Comparison of ENCODE assay signal across 20 cellular contexts in the genomic region with DNA sequence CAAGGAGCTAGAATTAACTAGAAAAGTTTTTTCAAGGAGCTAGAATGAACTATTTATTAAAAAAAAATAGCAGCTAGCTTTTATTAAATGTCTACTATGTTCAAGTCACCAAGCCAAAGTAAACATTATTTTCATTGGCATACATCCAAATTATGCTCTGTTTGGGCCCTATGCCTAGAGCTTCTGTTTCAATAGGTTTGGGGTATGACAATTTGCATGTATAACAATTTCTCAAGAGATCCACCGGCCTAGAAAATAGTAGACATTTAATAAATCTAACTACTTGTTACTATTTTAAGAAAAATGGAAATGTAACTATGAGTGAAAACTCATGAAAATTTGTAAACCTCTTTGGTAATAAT. TPM values are rescaled to one million over a fixed set of nuclear protein-coding genes. Genes with fewer than 3 reads are reported as not detected.
DNase-seq lines count a peak whose midpoint lies in the region; ATAC-seq and TF ChIP-seq lines count a peak whose summit lies in the region.
"Had no signal": no experiment of that assay in that cellular context is flagged by ENCODE, and none has a peak within 500 bp of the region (broad histone marks: within the 10 kb centered on the region; RNA-seq: fewer than 3 reads in every experiment).

No MANE protein-coding gene starts in this region.

- no peak for TF ChIP-seq CTCF in foreskin keratinocyte (conservative IDR thresholded peaks at IDR 0.05)
- no peak for TF ChIP-seq CTCF in CD8-positive, alpha-beta T cell (IDR thresholded peaks at IDR 0.05)

- H3K27ac Mint-ChIP-seq in CD8-positive, alpha-beta T cell = no peak overlapping the region
- no peak overlapping the region for H3K27ac Mint-ChIP-seq in activated naive CD4-positive, alpha-beta T cell treated with anti-CD3 and anti-CD28 coated beads for 36 hours
- H3K27ac Mint-ChIP-seq: CD4-positive, CD25-positive, alpha-beta regulatory T cell; T-helper 2 cell treated with Interferon-gamma antibody and Interleukin-4, amounts not matched to agents 5 μg/mL and 100 μg/mL, for 36 hours had no signal

- H3K36me3 Mint-ChIP-seq in CD8-positive, alpha-beta T cell = no peaks in the 10 kb centered on the region
- no peaks in the 10 kb centered on the region for H3K36me3 Mint-ChIP-seq in activated naive CD4-positive, alpha-beta T cell treated with anti-CD3 and anti-CD28 coated beads for 36 hours (ENCODE audit: low read depth)
- H3K36me3 Mint-ChIP-seq: brain; CD4-positive, CD25-positive, alpha-beta regulatory T cell had no signal

- H3K4me1 Mint-ChIP-seq in CD8-positive, alpha-beta T cell (ENCODE audit: low read depth) = peaks cover 14% of the 10 kb centered on the region
- peaks cover 21% of the 10 kb centered on the region for H3K4me1 Mint-ChIP-seq in activated naive CD4-positive, alpha-beta T cell treated with anti-CD3 and anti-CD28 coated beads for 36 hours (ENCODE audit: low read depth)

- H3K9me3 Mint-ChIP-seq in CD8-positive, alpha-beta T cell = no peaks in the 10 kb centered on the region
- no peaks in the 10 kb centered on the region for H3K9me3 Mint-ChIP-seq in activated naive CD4-positive, alpha-beta T cell treated with anti-CD3 and anti-CD28 coated beads for 36 hours
- H3K9me3 Mint-ChIP-seq: brain; CD4-positive, CD25-positive, alpha-beta regulatory T cell; T-helper 2 cell treated with Interferon-gamma antibody and Interleukin-4, amounts not matched to agents 5 μg/mL and 100 μg/mL, for 36 hours had no signal

- H3K27me3 ChIP-seq in foreskin keratinocyte = no peaks in the 10 kb centered on the region
- no peaks in the 10 kb centered on the region for H3K27me3 ChIP-seq in CD8-positive, alpha-beta T cell (ENCODE audit: insufficient read depth, low read length)

- ATAC-seq in GM19324 (IDR thresholded peaks at IDR 0.05; ENCODE audit: low FRiP score, unreplicated experiment) (peak; percentile 30), HG02623 (IDR thresholded peaks at IDR 0.05; ENCODE audit: unreplicated experiment) (peak; percentile 16), foreskin keratinocyte (no peak)
- ATAC-seq in CD8-positive, alpha-beta T cell = no peak
- ATAC-seq: K562 had no signal

- H3K27me3 Mint-ChIP-seq in CD8-positive, alpha-beta T cell (ENCODE audit: low read depth) = no peaks in the 10 kb centered on the region
- no peaks in the 10 kb centered on the region for H3K27me3 Mint-ChIP-seq in activated naive CD4-positive, alpha-beta T cell treated with anti-CD3 and anti-CD28 coated beads for 36 hours (ENCODE audit: low read depth)
- H3K27me3 Mint-ChIP-seq: CD4-positive, CD25-positive, alpha-beta regulatory T cell had no signal

- H3K4me3 ChIP-seq in CD8-positive, alpha-beta T cell (ENCODE audit: low read depth, low read length) = no peak overlapping the region
- H3K4me3 ChIP-seq: HAP-1, K562 had no signal

- H3K36me3 ChIP-seq in CD8-positive, alpha-beta T cell (ENCODE audit: insufficient read depth, low read length) = no peaks in the 10 kb centered on the region
- H3K36me3 ChIP-seq: HAP-1 had no signal

- DNase-seq in NCI-H1105 treated with DMSO at 0.1 percent for 48 hours (lab: John Stamatoyannopoulos, UW) = peak; percentile 87
- DNase-seq in dermis microvascular lymphatic vessel endothelial cell (ENCODE audit: low read depth in 2 of 2) = peak; percentile 65 to 66
- no peak for DNase-seq in foreskin keratinocyte
- no peak for DNase-seq in CD8-positive, alpha-beta T cell
- DNase-seq in activated naive CD4-positive, alpha-beta T cell treated with anti-CD3 and anti-CD28 coated beads for 36 hours = no peak
- DNase-seq: activated CD4-positive, alpha-beta T cell treated with anti-CD3 and anti-CD28 coated beads, Interleukin-2, amount 50 U/mL, for 48 hours; activated effector memory CD4-positive, alpha-beta T cell treated with Interleukin-2 at 50 U/mL for 16 hours; CD4-positive, CD25-positive, alpha-beta regulatory T cell; kidney had no signal

- no peak overlapping the region for H3K27ac ChIP-seq in foreskin keratinocyte
- H3K27ac ChIP-seq in CD8-positive, alpha-beta T cell (ENCODE audit: low read depth, low read length) = no peak overlapping the region
- H3K27ac ChIP-seq: RWPE1 had no signal

- intact Hi-C loops in CD8-positive, alpha-beta T cell (cut with DNase I, micrococcal nuclease) = no loop called here
- intact Hi-C loops in activated naive CD4-positive, alpha-beta T cell treated with anti-CD3 and anti-CD28 coated beads for 36 hours (cut with micrococcal nuclease) = no loop called here

- no peaks in the 10 kb centered on the region for H3K9me3 ChIP-seq in CD8-positive, alpha-beta T cell (ENCODE audit: low read length)
- H3K9me3 ChIP-seq: HAP-1 had no signal

- peaks cover 2% of the 10 kb centered on the region for H3K4me1 ChIP-seq in foreskin keratinocyte
- H3K4me1 ChIP-seq in CD8-positive, alpha-beta T cell (ENCODE audit: insufficient read depth, low read length) = peaks cover 12% of the 10 kb centered on the region

- no peak overlapping the region for H3K4me3 Mint-ChIP-seq in CD8-positive, alpha-beta T cell
- no peak overlapping the region for H3K4me3 Mint-ChIP-seq in activated naive CD4-positive, alpha-beta T cell treated with anti-CD3 and anti-CD28 coated beads for 36 hours
- H3K4me3 Mint-ChIP-seq: brain; CD4-positive, CD25-positive, alpha-beta regulatory T cell; T-helper 2 cell treated with Interferon-gamma antibody and Interleukin-4, amounts not matched to agents 5 μg/mL and 100 μg/mL, for 36 hours had no signal

- POLR2A ChIA-PET in CD8-positive, alpha-beta T cell (lab: Charles Lee) = no interaction called here

- CTCF ChIA-PET in CD8-positive, alpha-beta T cell (lab: Charles Lee) = interaction anchor here (0.7 to 2.6 kb wide), 5 partner anchors 11 to 233 kb away, joined by 3 to 8 read pairs (median 4); partner anchors contain the start of gene CRYBG3
- CTCF ChIA-PET in activated naive CD4-positive, alpha-beta T cell treated with anti-CD3 and anti-CD28 coated beads for 36 hours (lab: Charles Lee) = interaction anchor here (0.6 to 2.7 kb wide), 5 partner anchors 12 to 664 kb away, joined by 3 to 19 read pairs (median 3); no protein-coding TSS in a partner anchor

RNA-seq across cellular contexts. Expression of gene GABRR3, which starts 8.1 kb away (rescaled TPM):
- not detected in 2 replicates for total RNA-seq in dermis microvascular lymphatic vessel endothelial cell
- not detected in 2 replicates for total RNA-seq in foreskin keratinocyte
- not detected in 2 replicates for polyA plus RNA-seq in foreskin keratinocyte
- not detected for total RNA-seq in CD8-positive, alpha-beta T cell
- total RNA-seq in activated naive CD4-positive, alpha-beta T cell treated with anti-CD3 and anti-CD28 coated beads for 36 hours = not detected
- total RNA-seq: CD4-positive, CD25-positive, alpha-beta regulatory T cell; glomerular endothelial cell; K562; kidney; mucosa of gallbladder; posterior vena cava had no signal
- polyA plus RNA-seq: CD4-positive, CD25-positive, alpha-beta regulatory T cell; K562 had no signal

RNA-seq across cellular contexts. Expression of gene RIOX2, which starts 54.8 kb away (rescaled TPM):
- total RNA-seq in dermis microvascular lymphatic vessel endothelial cell (28.6 and 29.0 TPM in 2 replicates), foreskin keratinocyte (38.8 and 45.5 TPM in 2 replicates)
- polyA plus RNA-seq in foreskin keratinocyte = 20.6 and 23.5 TPM in 2 replicates
- 10 to 100 TPM; 12.1 to 12.2 TPM for total RNA-seq in CD8-positive, alpha-beta T cell
- 10 to 100 TPM; 26.3 to 32.6 TPM for total RNA-seq in activated naive CD4-positive, alpha-beta T cell treated with anti-CD3 and anti-CD28 coated beads for 36 hours

RNA-seq across cellular contexts. Expression of gene OR5AC2, which starts 59.9 kb away (rescaled TPM):
- total RNA-seq in dermis microvascular lymphatic vessel endothelial cell = not detected in 2 replicates
- not detected in 2 replicates for total RNA-seq in foreskin keratinocyte
- not detected in 2 replicates for polyA plus RNA-seq in foreskin keratinocyte
- total RNA-seq in CD8-positive, alpha-beta T cell = not detected
- total RNA-seq in activated naive CD4-positive, alpha-beta T cell treated with anti-CD3 and anti-CD28 coated beads for 36 hours = not detected
- total RNA-seq: CD4-positive, CD25-positive, alpha-beta regulatory T cell; glomerular endothelial cell; K562; kidney; mucosa of gallbladder; posterior vena cava had no signal
- polyA plus RNA-seq: CD4-positive, CD25-positive, alpha-beta regulatory T cell; K562; thymus had no signal

Comparison
In these comparisons a context has a peak if more than half of its experiments do, and no peak if none do; other contexts are left out.
1. ATAC-seq: peak in GM19324 (single experiment) and HG02623 (single experiment); none in foreskin keratinocyte (single experiment) and CD8-positive, alpha-beta T cell (single experiment).
2. DNase-seq: peak in NCI-H1105 treated with DMSO at 0.1 percent for 48 hours (single experiment) and dermis microvascular lymphatic vessel endothelial cell (2 of 2); none in foreskin keratinocyte (0 of 2), CD8-positive, alpha-beta T cell (0 of 7) and activated naive CD4-positive, alpha-beta T cell treated with anti-CD3 and anti-CD28 coated beads for 36 hours (single experiment).